ENCODE assay signal across 17 cellular contexts in genomic region chr12:120801146-120801545, GRCh38.
A peak's percentile ranks its signal among the peaks of the same experiment; 100 is the strongest.
DNase-seq lines count a peak whose midpoint lies in the region; ATAC-seq, FAIRE-seq and TF ChIP-seq lines count a peak whose summit lies in the region.
"Had no signal": no experiment of that assay in that cellular context is flagged by ENCODE, and none has a peak within 500 bp of the region (broad histone marks: within the 10 kb centered on the region; RNA-seq: fewer than 3 reads in every experiment).

No MANE protein-coding gene starts in this region.

- no peaks in the 10 kb centered on the region for H3K9me3 ChIP-seq in trophoblast cell (ENCODE audit: insufficient read depth, low read depth, low read length)
- H3K9me3 ChIP-seq: ovary, SJSA1 had no signal

- TF ChIP-seq POLR2A in H54 (IDR thresholded peaks at IDR 0.05; ENCODE audit: low read depth, low read length), result no peak

- no peak overlapping the region for H3K4me2 ChIP-seq in trophoblast cell (ENCODE audit: low read length)

- H3K27ac ChIP-seq in trophoblast cell (ENCODE audit: low read depth, low read length), result peak overlapping the region; percentile 37
- H3K27ac ChIP-seq: ovary, SJSA1 had no signal

- no peaks in the 10 kb centered on the region for H3K27me3 Mint-ChIP-seq in activated T-cell treated with anti-CD3 and anti-CD28 coated beads, Interleukin-2, amount 50 U/mL, for 24 hours
- H3K27me3 Mint-ChIP-seq in activated T-helper 17 cell treated with anti-CD3 and anti-CD28 coated beads, Interleukin-2, amount 50 U/mL, for 72 hours, result no peaks in the 10 kb centered on the region
- H3K27me3 Mint-ChIP-seq: dendritic cell treated with granulocyte-macrophage colony-stimulating factor and Interleukin-4, amounts not matched to agents 40 ng/mL and 50 ng/mL, for 4 days had no signal

- DNase-seq in activated T-cell treated with anti-CD3 and anti-CD28 coated beads, Interleukin-2, amount 50 U/mL, for 24 hours, result no peak
- no peak for DNase-seq in activated T-cell treated with anti-CD3 and anti-CD28 coated beads for 4 hours
- no peak for DNase-seq in H54 (ENCODE audit: insufficient read length, low spot score)
- DNase-seq in trophoblast cell, result peak; percentile 64 to 84
- DNase-seq in LoVo (ENCODE audit: low spot score), result no peak
- DNase-seq in H4 (ENCODE audit: low spot score), result no peak
- no peak for DNase-seq in NOMO-1 (lab: John Stamatoyannopoulos, UW; ENCODE audit: unreplicated experiment in 2 of 2)
- DNase-seq: activated CD4-positive, alpha-beta T cell treated with anti-CD3 and anti-CD28 coated beads, Interleukin-2, amount 50 U/mL, for 1 hour; left ventricle myocardium superior; MG63; NCI-H1694 treated with DMSO at 0.1 percent for 48 hours; ovary had no signal

- H3K14ac ChIP-seq in trophoblast cell (ENCODE audit: low read length), result no peak overlapping the region

- H4K8ac ChIP-seq in trophoblast cell (ENCODE audit: low read depth, low read length), result no peak overlapping the region

- no peak for ATAC-seq in activated T-helper 17 cell treated with anti-CD3 and anti-CD28 coated beads, Interleukin-2, amount 50 U/mL, for 72 hours (replicated peaks)
- ATAC-seq: left ventricle myocardium superior, sciatic nerve had no signal

- peak overlapping the region; percentile 53 for H3K27ac Mint-ChIP-seq in activated T-cell treated with anti-CD3 and anti-CD28 coated beads, Interleukin-2, amount 50 U/mL, for 24 hours
- peak overlapping the region; percentile 81 for H3K27ac Mint-ChIP-seq in activated T-helper 17 cell treated with anti-CD3 and anti-CD28 coated beads, Interleukin-2, amount 50 U/mL, for 72 hours
- H3K27ac Mint-ChIP-seq: dendritic cell treated with granulocyte-macrophage colony-stimulating factor and Interleukin-4, amounts not matched to agents 40 ng/mL and 50 ng/mL, for 4 days had no signal

- H3K9ac ChIP-seq in trophoblast cell (ENCODE audit: low read length), result no peak overlapping the region

- no peak overlapping the region for H3K18ac ChIP-seq in trophoblast cell (ENCODE audit: low read length)

- no peak overlapping the region for H2BK120ac ChIP-seq in trophoblast cell (ENCODE audit: insufficient read depth, low read length, poor library complexity)

- peaks cover 11% of the 10 kb centered on the region for H3K9me3 Mint-ChIP-seq in activated T-cell treated with anti-CD3 and anti-CD28 coated beads, Interleukin-2, amount 50 U/mL, for 24 hours
- H3K9me3 Mint-ChIP-seq in activated T-helper 17 cell treated with anti-CD3 and anti-CD28 coated beads, Interleukin-2, amount 50 U/mL, for 72 hours, result peaks cover 7% of the 10 kb centered on the region

- no peak overlapping the region for H2AK5ac ChIP-seq in trophoblast cell (ENCODE audit: low read length)

- no peak overlapping the region for H3K4me3 ChIP-seq in trophoblast cell (ENCODE audit: low read depth, low read length)
- H3K4me3 ChIP-seq: MG63, ovary, SJSA1 had no signal

- no peak overlapping the region for H2BK12ac ChIP-seq in trophoblast cell (ENCODE audit: low read length)

- no peaks in the 10 kb centered on the region for H3K79me1 ChIP-seq in trophoblast cell (ENCODE audit: low read length)

- peaks cover 77% of the 10 kb centered on the region for H3K4me1 Mint-ChIP-seq in activated T-cell treated with anti-CD3 and anti-CD28 coated beads, Interleukin-2, amount 50 U/mL, for 24 hours (ENCODE audit: low read depth)
- peaks cover 39% of the 10 kb centered on the region for H3K4me1 Mint-ChIP-seq in activated T-helper 17 cell treated with anti-CD3 and anti-CD28 coated beads, Interleukin-2, amount 50 U/mL, for 72 hours

- no peak overlapping the region for H4K91ac ChIP-seq in trophoblast cell (ENCODE audit: low read depth, low read length)

- H2AFZ ChIP-seq in trophoblast cell (ENCODE audit: insufficient read depth, low read length, poor library complexity), result no peak overlapping the region

- H4K12ac ChIP-seq in trophoblast cell (ENCODE audit: low read depth, low read length), result no peak overlapping the region

- no peak overlapping the region for H2BK5ac ChIP-seq in trophoblast cell (ENCODE audit: low read depth, low read length, poor library complexity)

- no peaks in the 10 kb centered on the region for H3K36me3 ChIP-seq in trophoblast cell (ENCODE audit: control insufficient read depth in 1 of 2, insufficient read depth in 2 of 2, low read length in 2 of 2)
- H3K36me3 ChIP-seq: MG63, ovary, SJSA1 had no signal

- peaks cover 10 to 22% of the 10 kb centered on the region in 2 experiments for H3K4me1 ChIP-seq in trophoblast cell (ENCODE audit: control insufficient read depth in 1 of 2, insufficient read depth in 2 of 2, low read length in 2 of 2)
- H3K4me1 ChIP-seq: SJSA1 had no signal

- no peak overlapping the region for H3K23ac ChIP-seq in trophoblast cell (ENCODE audit: low read length)

- H3K4ac ChIP-seq in trophoblast cell (ENCODE audit: low read depth, low read length), result no peak overlapping the region

- no peaks in the 10 kb centered on the region for H3K79me2 ChIP-seq in trophoblast cell (ENCODE audit: control insufficient read depth, insufficient read depth, low read length, poor library complexity)

- H3K4me3 Mint-ChIP-seq in activated T-cell treated with anti-CD3 and anti-CD28 coated beads, Interleukin-2, amount 50 U/mL, for 24 hours, result no peak overlapping the region
- H3K4me3 Mint-ChIP-seq in activated T-helper 17 cell treated with anti-CD3 and anti-CD28 coated beads, Interleukin-2, amount 50 U/mL, for 72 hours, result peak overlapping the region; percentile 39
- H3K4me3 Mint-ChIP-seq: dendritic cell treated with granulocyte-macrophage colony-stimulating factor and Interleukin-4, amounts not matched to agents 40 ng/mL and 50 ng/mL, for 4 days had no signal

- peak; percentile 50 for FAIRE-seq in H54 (lab: Jason Lieb, UNC)
- FAIRE-seq: urothelium cell line had no signal

- no peaks in the 10 kb centered on the region for H3K27me3 ChIP-seq in trophoblast cell (ENCODE audit: insufficient read depth, low read length)
- H3K27me3 ChIP-seq: MG63, ovary, SJSA1 had no signal

- peaks cover 40% of the 10 kb centered on the region for H3K36me3 Mint-ChIP-seq in activated T-cell treated with anti-CD3 and anti-CD28 coated beads, Interleukin-2, amount 50 U/mL, for 24 hours (ENCODE audit: low read depth)
- peaks cover 32% of the 10 kb centered on the region for H3K36me3 Mint-ChIP-seq in activated T-helper 17 cell treated with anti-CD3 and anti-CD28 coated beads, Interleukin-2, amount 50 U/mL, for 72 hours (ENCODE audit: low read depth)

- no CpG with 5 or more reads among the region's 2 CpGs for WGBS in trophoblast cell (ENCODE audit: extremely low coverage, insufficient coverage, insufficient read length)

Comparison
In these comparisons a context has a peak if more than half of its experiments do, and no peak if none do; other contexts are left out.
1. DNase-seq: peak in trophoblast cell (2 of 2); none in activated T-cell treated with anti-CD3 and anti-CD28 coated beads, Interleukin-2, amount 50 U/mL, for 24 hours (single experiment), activated T-cell treated with anti-CD3 and anti-CD28 coated beads for 4 hours (single experiment), H54 (single experiment), LoVo (single experiment), H4 (single experiment) and NOMO-1 (0 of 2).